Comparison of ENCODE assay signal across 13 cellular contexts in genomic region chr22:30217698-30218565, GRCh38. TPM values are rescaled to one million over a fixed set of nuclear protein-coding genes. Genes with fewer than 3 reads are reported as not detected.
DNase-seq lines count a peak whose midpoint lies in the region; ATAC-seq, FAIRE-seq and TF ChIP-seq lines count a peak whose summit lies in the region.
"Had no signal": no experiment of that assay in that cellular context is flagged by ENCODE, and none has a peak within 500 bp of the region (broad histone marks: within the 10 kb centered on the region; RNA-seq: fewer than 3 reads in every experiment).

No MANE protein-coding gene starts in this region.

- no peak for FAIRE-seq in small intestine (lab: Jason Lieb, UNC)

- no peaks in the 10 kb centered on the region for H3K9me3 Mint-ChIP-seq in T-helper 1 cell treated with Interleukin-12 subunit alpha and Interleukin-12 subunit beta and Interleukin-4 antibody, amounts not matched to agents 30 μg/mL and 1 μg/mL, for 36 hours

- no peak overlapping the region for H3K4me3 ChIP-seq in RWPE2 (ENCODE audit: severe bottlenecking)
- no peak overlapping the region for H3K4me3 ChIP-seq in small intestine (ENCODE audit: low read depth in 1 of 2, low read length in 2 of 2)

- H3K27ac Mint-ChIP-seq in T-helper 1 cell treated with Interleukin-12 subunit alpha and Interleukin-12 subunit beta and Interleukin-4 antibody, amounts not matched to agents 30 μg/mL and 1 μg/mL, for 36 hours: peak overlapping the region; percentile 20

- ATAC-seq in RWPE2 (ENCODE audit: low read depth): peak; percentile 56

- peak overlapping the region; percentile 7 for H3K27ac ChIP-seq in RWPE2 (ENCODE audit: poor library complexity, severe bottlenecking)
- H3K27ac ChIP-seq in small intestine (ENCODE audit: low read depth in 1 of 2, low read length in 1 of 2): no peak overlapping the region
- H3K27ac ChIP-seq: 22Rv1 had no signal

- WGBS in small intestine, 3 donors: 40 to 65% (median 56%) methylated on average over 23 of the region's 23 CpGs

- no peaks in the 10 kb centered on the region for H3K36me3 ChIP-seq in RWPE2 (ENCODE audit: low read depth)
- no peaks in the 10 kb centered on the region for H3K36me3 ChIP-seq in small intestine (ENCODE audit: control insufficient read depth in 2 of 2, insufficient read depth in 2 of 2, low read length in 2 of 2)

- H3K9me3 ChIP-seq in RWPE2 (ENCODE audit: severe bottlenecking) (no peaks in the 10 kb centered on the region), small intestine (ENCODE audit: control insufficient read depth, low read depth) (no peaks in the 10 kb centered on the region)

- peaks cover 71% of the 10 kb centered on the region for H3K4me1 Mint-ChIP-seq in T-helper 1 cell treated with Interleukin-12 subunit alpha and Interleukin-12 subunit beta and Interleukin-4 antibody, amounts not matched to agents 30 μg/mL and 1 μg/mL, for 36 hours (ENCODE audit: low read depth)

- H3K4me1 ChIP-seq in RWPE2 (ENCODE audit: insufficient read depth, poor library complexity, severe bottlenecking) (peaks cover 4% of the 10 kb centered on the region), small intestine (ENCODE audit: control insufficient read depth in 2 of 2, insufficient read depth in 1 of 2, low read depth in 1 of 2, low read length in 1 of 2) (peaks cover 2 to 3% of the 10 kb centered on the region in 2 donors)

- DNase-seq in T-helper 1 cell (no peak), RWPE2 (ENCODE audit: low spot score) (no peak), globus pallidus (ENCODE audit: low spot score) (peak; percentile 39), small intestine (peak; percentile 40), SK-N-DZ (ENCODE audit: low spot score) (no peak), NOMO-1 treated with dmso at 0.1 percent for 144 hours (lab: John Stamatoyannopoulos, UW; ENCODE audit: unreplicated experiment) (no peak), H4 (ENCODE audit: low spot score) (no peak)
- DNase-seq: DMS 273 treated with DMSO at 0.1 percent for 48 hours, mesendoderm, NCI-H1694, T-helper 9 cell had no signal

- TF ChIP-seq CTCF in RWPE2 (IDR thresholded peaks at IDR 0.05; ENCODE audit: poor library complexity, severe bottlenecking): no peak

- H3K4me3 Mint-ChIP-seq in T-helper 1 cell treated with Interleukin-12 subunit alpha and Interleukin-12 subunit beta and Interleukin-4 antibody, amounts not matched to agents 30 μg/mL and 1 μg/mL, for 36 hours: no peak overlapping the region

- H3K27me3 Mint-ChIP-seq in T-helper 1 cell treated with Interleukin-12 subunit alpha and Interleukin-12 subunit beta and Interleukin-4 antibody, amounts not matched to agents 30 μg/mL and 1 μg/mL, for 36 hours (ENCODE audit: low read depth): no peaks in the 10 kb centered on the region

- no peaks in the 10 kb centered on the region for H3K27me3 ChIP-seq in RWPE2 (ENCODE audit: insufficient read depth, poor library complexity, severe bottlenecking)
- no peaks in the 10 kb centered on the region for H3K27me3 ChIP-seq in small intestine (ENCODE audit: control insufficient read depth in 2 of 2, insufficient read depth in 2 of 2, low read length in 2 of 2)

- H3K36me3 Mint-ChIP-seq in T-helper 1 cell treated with Interleukin-12 subunit alpha and Interleukin-12 subunit beta and Interleukin-4 antibody, amounts not matched to agents 30 μg/mL and 1 μg/mL, for 36 hours (ENCODE audit: low read depth): peaks cover 2% of the 10 kb centered on the region

RNA-seq across cellular contexts. Expression of gene LIF, which starts 28.6 kb away (rescaled TPM):
- 1 to 10 TPM; 3.0 to 7.7 (median 4.2) TPM for polyA plus RNA-seq in small intestine
- polyA plus RNA-seq in SK-N-DZ (2014; cell fraction: cytosol; rRNA removed): not detected in 2 replicates
- 0.04 TPM in 1 of 2 replicates, not detected in the other for polyA plus RNA-seq in SK-N-DZ (2014; cell fraction: nucleus; rRNA removed)
- 2.2 and 3.9 TPM in 2 replicates for total RNA-seq in H4 (2014; rRNA removed; shearing (Covaris generic))

RNA-seq across cellular contexts. Expression of gene OSM, which starts 48.7 kb away (rescaled TPM):
- polyA plus RNA-seq in small intestine: under 1 TPM in 1 of 3 donors, not detected in 2; 0.55 TPM
- not detected in 2 replicates for polyA plus RNA-seq in SK-N-DZ (2014; cell fraction: cytosol; rRNA removed)
- polyA plus RNA-seq in SK-N-DZ (2014; cell fraction: nucleus; rRNA removed): not detected in 2 replicates
- not detected in 2 replicates for total RNA-seq in H4 (2014; rRNA removed; shearing (Covaris generic))

Comparison
In these comparisons a context has a peak if more than half of its experiments do, and no peak if none do; other contexts are left out.
1. DNase-seq: peak in globus pallidus (single experiment) and small intestine (single experiment); none in T-helper 1 cell (0 of 5), RWPE2 (single experiment), SK-N-DZ (single experiment), NOMO-1 treated with dmso at 0.1 percent for 144 hours (single experiment) and H4 (single experiment).